Comparison of ENCODE assay signal across 31 cellular contexts in genomic region chr22:46651316-46651715, GRCh38. TPM values are rescaled to one million over a fixed set of nuclear protein-coding genes. Genes with fewer than 3 reads are reported as not detected.
DNase-seq lines count a peak whose midpoint lies in the region; ATAC-seq and TF ChIP-seq lines count a peak whose summit lies in the region.
"Had no signal": no experiment of that assay in that cellular context is flagged by ENCODE, and none has a peak within 500 bp of the region (broad histone marks: within the 10 kb centered on the region; RNA-seq: fewer than 3 reads in every experiment).

No MANE protein-coding gene starts in this region.

- no peaks in the 10 kb centered on the region for H3K9me3 ChIP-seq in DND-41 (ENCODE audit: insufficient read depth, low read length, severe bottlenecking)
- H3K9me3 ChIP-seq in psoas muscle: no peaks in the 10 kb centered on the region
- no peaks in the 10 kb centered on the region for H3K9me3 ChIP-seq in ascending aorta
- H3K9me3 ChIP-seq: adrenal gland, ovary, thyroid gland had no signal

- peaks cover 7% of the 10 kb centered on the region for H3K36me3 Mint-ChIP-seq in activated naive CD8-positive, alpha-beta T cell treated with anti-CD3 and anti-CD28 coated beads, Interleukin-2, amount 50 U/mL, for 24 hours (ENCODE audit: low read depth)
- H3K36me3 Mint-ChIP-seq in activated naive CD8-positive, alpha-beta T cell treated with anti-CD3 and anti-CD28 coated beads for 36 hours: no peaks in the 10 kb centered on the region
- peaks cover 1% of the 10 kb centered on the region for H3K36me3 Mint-ChIP-seq in central memory CD8-positive, alpha-beta T cell (ENCODE audit: insufficient read depth)
- H3K36me3 Mint-ChIP-seq in activated CD8-positive, alpha-beta T cell treated with anti-CD3 and anti-CD28 coated beads for 36 hours (ENCODE audit: low read depth): peaks cover 2% of the 10 kb centered on the region
- H3K36me3 Mint-ChIP-seq: CD4-positive, alpha-beta memory T cell had no signal

- ATAC-seq in activated naive CD8-positive, alpha-beta T cell treated with anti-CD3 and anti-CD28 coated beads, Interleukin-2, amount 50 U/mL, for 24 hours: no peak
- no peak for ATAC-seq in DND-41 (ENCODE audit: insufficient read depth, low read depth)
- no peak for ATAC-seq in central memory CD8-positive, alpha-beta T cell (replicated peaks; ENCODE audit: extremely low read depth, poor library complexity, severe bottlenecking)
- ATAC-seq in psoas muscle: no peak
- no peak for ATAC-seq in activated CD8-positive, alpha-beta T cell treated with anti-CD3 and anti-CD28 coated beads for 36 hours
- ATAC-seq: GM12878, SK-N-SH treated with all-trans-retinoic acid at 6 μM for 48 hours, T-helper 17 cell had no signal

- H3K36me3 ChIP-seq in DND-41 (ENCODE audit: insufficient read depth, low read length) (peaks cover 92% of the 10 kb centered on the region), psoas muscle (ENCODE audit: insufficient read depth in 1 of 2, low read depth in 1 of 2) (no peaks in the 10 kb centered on the region), ascending aorta (no peaks in the 10 kb centered on the region)
- H3K36me3 ChIP-seq: adrenal gland, brain microvascular endothelial cell, ovary, thyroid gland had no signal

- CTCF ChIA-PET in activated CD8-positive, alpha-beta T cell treated with anti-CD3 and anti-CD28 coated beads for 36 hours (lab: Charles Lee): no interaction called here

- H3K27me3 Mint-ChIP-seq in activated naive CD8-positive, alpha-beta T cell treated with anti-CD3 and anti-CD28 coated beads, Interleukin-2, amount 50 U/mL, for 24 hours: no peaks in the 10 kb centered on the region
- no peaks in the 10 kb centered on the region for H3K27me3 Mint-ChIP-seq in activated naive CD8-positive, alpha-beta T cell treated with anti-CD3 and anti-CD28 coated beads for 36 hours
- no peaks in the 10 kb centered on the region for H3K27me3 Mint-ChIP-seq in central memory CD8-positive, alpha-beta T cell
- no peaks in the 10 kb centered on the region for H3K27me3 Mint-ChIP-seq in activated CD8-positive, alpha-beta T cell treated with anti-CD3 and anti-CD28 coated beads for 36 hours
- H3K27me3 Mint-ChIP-seq: activated T-cell treated with anti-CD3 and anti-CD28 coated beads, Interleukin-2, amount 50 U/mL, for 24 hours; CD4-positive, alpha-beta memory T cell; memory B cell; T-helper 17 cell had no signal

- no peak overlapping the region for H2AFZ ChIP-seq in DND-41 (ENCODE audit: low read depth, low read length)

- peak overlapping the region; percentile 81 for H3K27ac Mint-ChIP-seq in activated naive CD8-positive, alpha-beta T cell treated with anti-CD3 and anti-CD28 coated beads, Interleukin-2, amount 50 U/mL, for 24 hours
- no peak overlapping the region for H3K27ac Mint-ChIP-seq in activated naive CD8-positive, alpha-beta T cell treated with anti-CD3 and anti-CD28 coated beads for 36 hours
- peak overlapping the region; percentile 61 for H3K27ac Mint-ChIP-seq in central memory CD8-positive, alpha-beta T cell (ENCODE audit: low read depth)
- no peak overlapping the region for H3K27ac Mint-ChIP-seq in activated CD8-positive, alpha-beta T cell treated with anti-CD3 and anti-CD28 coated beads for 36 hours
- H3K27ac Mint-ChIP-seq: memory B cell had no signal

- intact Hi-C loops in psoas muscle (cut with DNase I): no loop called here
- intact Hi-C loops in activated CD8-positive, alpha-beta T cell treated with anti-CD3 and anti-CD28 coated beads for 36 hours (cut with micrococcal nuclease): no loop called here
- intact Hi-C loops in ascending aorta (cut with DNase I): no loop called here

- DNase-seq in activated naive CD8-positive, alpha-beta T cell treated with anti-CD3 and anti-CD28 coated beads, Interleukin-2, amount 50 U/mL, for 24 hours: no peak
- no peak for DNase-seq in activated naive CD8-positive, alpha-beta T cell treated with anti-CD3 and anti-CD28 coated beads for 36 hours
- DNase-seq in DND-41 (no peak), psoas muscle (no peak), ascending aorta (ENCODE audit: low spot score in 2 of 2) (no peak)
- no peak for DNase-seq in central memory CD8-positive, alpha-beta T cell (ENCODE audit: low spot score in 2 of 2)
- no peak for DNase-seq in activated CD8-positive, alpha-beta T cell treated with anti-CD3 and anti-CD28 coated beads for 36 hours
- no peak for DNase-seq in activated CD8-positive, alpha-beta memory T cell treated with anti-CD3 and anti-CD28 coated beads for 24 hours
- DNase-seq: activated T-cell treated with anti-CD3 and anti-CD28 coated beads, Interleukin-2, amount 50 U/mL, for 24 hours; adrenal gland; AML-193; brain microvascular endothelial cell; CD4-positive, alpha-beta memory T cell; DMS 273 treated with DMSO at 0.1 percent for 48 hours; effector CD4-positive, alpha-beta T cell; EL; hypothalamus; KG1; left colon; NCI-H1105 treated with DMSO at 0.1 percent for 48 hours; NCI-H187 treated with DMSO at 0.1 percent for 48 hours; NCI-H2171; NCI-H510A treated with DMSO at 0.1 percent for 48 hours; ovary; retina; T-helper 17 cell; thyroid gland had no signal

- no peaks in the 10 kb centered on the region for H3K9me3 Mint-ChIP-seq in activated naive CD8-positive, alpha-beta T cell treated with anti-CD3 and anti-CD28 coated beads, Interleukin-2, amount 50 U/mL, for 24 hours
- no peaks in the 10 kb centered on the region for H3K9me3 Mint-ChIP-seq in activated naive CD8-positive, alpha-beta T cell treated with anti-CD3 and anti-CD28 coated beads for 36 hours
- H3K9me3 Mint-ChIP-seq in central memory CD8-positive, alpha-beta T cell: no peaks in the 10 kb centered on the region
- no peaks in the 10 kb centered on the region for H3K9me3 Mint-ChIP-seq in activated CD8-positive, alpha-beta T cell treated with anti-CD3 and anti-CD28 coated beads for 36 hours
- H3K9me3 Mint-ChIP-seq: activated T-cell treated with anti-CD3 and anti-CD28 coated beads, Interleukin-2, amount 50 U/mL, for 24 hours; CD4-positive, alpha-beta memory T cell; nephron had no signal

- peaks cover 98% of the 10 kb centered on the region for H3K79me2 ChIP-seq in DND-41 (ENCODE audit: insufficient read depth, low read length)

- no peak overlapping the region for H3K9ac ChIP-seq in DND-41 (ENCODE audit: low read depth, low read length)

- H3K4me3 ChIP-seq in DND-41 (ENCODE audit: low read depth in 1 of 2, low read length in 2 of 2): no peak overlapping the region
- no peak overlapping the region for H3K4me3 ChIP-seq in psoas muscle
- no peak overlapping the region for H3K4me3 ChIP-seq in ascending aorta
- H3K4me3 ChIP-seq: adrenal gland, GM12878, ovary, thyroid gland had no signal

- 0 out of 2 replicates have a peak overlapping the region, but pooled peaks have one; percentile 45 for H3K27ac ChIP-seq in DND-41 (ENCODE audit: low read length)
- H3K27ac ChIP-seq in psoas muscle: peak overlapping the region; percentile 46
- H3K27ac ChIP-seq in ascending aorta: no peak overlapping the region
- H3K27ac ChIP-seq: brain microvascular endothelial cell, ovary, thyroid gland had no signal

- H3K4me3 Mint-ChIP-seq in activated naive CD8-positive, alpha-beta T cell treated with anti-CD3 and anti-CD28 coated beads, Interleukin-2, amount 50 U/mL, for 24 hours: no peak overlapping the region
- no peak overlapping the region for H3K4me3 Mint-ChIP-seq in activated naive CD8-positive, alpha-beta T cell treated with anti-CD3 and anti-CD28 coated beads for 36 hours
- no peak overlapping the region for H3K4me3 Mint-ChIP-seq in central memory CD8-positive, alpha-beta T cell
- no peak overlapping the region for H3K4me3 Mint-ChIP-seq in activated CD8-positive, alpha-beta T cell treated with anti-CD3 and anti-CD28 coated beads for 36 hours
- H3K4me3 Mint-ChIP-seq: activated T-cell treated with anti-CD3 and anti-CD28 coated beads, Interleukin-2, amount 50 U/mL, for 24 hours; CD4-positive, alpha-beta memory T cell; memory B cell; nephron; T-helper 17 cell had no signal

- H3K27me3 ChIP-seq in DND-41 (ENCODE audit: insufficient read depth, low read length, poor library complexity) (no peaks in the 10 kb centered on the region), psoas muscle (ENCODE audit: insufficient read depth in 3 of 3, low read length in 2 of 3) (no peaks in the 10 kb centered on the region), ascending aorta (no peaks in the 10 kb centered on the region)
- H3K27me3 ChIP-seq: adrenal gland, brain microvascular endothelial cell, ovary, thyroid gland had no signal

- WGBS in psoas muscle, 3 donors: 93 to 94% (median 94%) methylated on average over 16 of the region's 16 CpGs

- TF ChIP-seq CTCF in DND-41 (IDR thresholded peaks at IDR 0.05; ENCODE audit: borderline replicate concordance, extremely low read depth, low read length, poor library complexity, severe bottlenecking): no peak
- no peak for TF ChIP-seq CTCF in psoas muscle (IDR thresholded peaks at IDR 0.05)
- TF ChIP-seq CTCF in activated CD8-positive, alpha-beta T cell treated with anti-CD3 and anti-CD28 coated beads for 36 hours (IDR thresholded peaks at IDR 0.05): no peak
- no peak for TF ChIP-seq CTCF in ascending aorta (IDR thresholded peaks at IDR 0.05)

- peaks cover 38% of the 10 kb centered on the region for H3K4me1 Mint-ChIP-seq in activated naive CD8-positive, alpha-beta T cell treated with anti-CD3 and anti-CD28 coated beads, Interleukin-2, amount 50 U/mL, for 24 hours
- peaks cover 25% of the 10 kb centered on the region for H3K4me1 Mint-ChIP-seq in activated naive CD8-positive, alpha-beta T cell treated with anti-CD3 and anti-CD28 coated beads for 36 hours
- H3K4me1 Mint-ChIP-seq in central memory CD8-positive, alpha-beta T cell: peaks cover 41% of the 10 kb centered on the region
- peaks cover 27% of the 10 kb centered on the region for H3K4me1 Mint-ChIP-seq in activated CD8-positive, alpha-beta T cell treated with anti-CD3 and anti-CD28 coated beads for 36 hours (ENCODE audit: low read depth)

- POLR2A ChIA-PET in activated CD8-positive, alpha-beta T cell treated with anti-CD3 and anti-CD28 coated beads for 36 hours (lab: Charles Lee): no interaction called here

- H4K20me1 ChIP-seq in DND-41 (ENCODE audit: insufficient read depth, low read length): peaks cover 97% of the 10 kb centered on the region

- H3K4me2 ChIP-seq in DND-41 (ENCODE audit: insufficient read depth, low read length): no peak overlapping the region

- H3K4me1 ChIP-seq in DND-41 (ENCODE audit: insufficient read depth, low read length) (no peaks in the 10 kb centered on the region), psoas muscle (peaks cover 49% of the 10 kb centered on the region), ascending aorta (peaks cover 0 to 3% of the 10 kb centered on the region in 2 donors)

RNA-seq across cellular contexts. Expression of gene GRAMD4, which starts 31.1 kb away (rescaled TPM):
- 10 to 100 TPM; 20.7 to 20.9 TPM for total RNA-seq in activated naive CD8-positive, alpha-beta T cell treated with anti-CD3 and anti-CD28 coated beads for 36 hours
- total RNA-seq in psoas muscle (10 to 100 TPM; 17.8 to 39.3 (median 36.9) TPM), ascending aorta (20.2 TPM)
- polyA plus RNA-seq in psoas muscle: 10 to 100 TPM; 11.3 to 16.6 (median 11.3) TPM
- 10 to 100 TPM; 26.9 to 28.1 TPM for total RNA-seq in activated CD8-positive, alpha-beta T cell treated with anti-CD3 and anti-CD28 coated beads for 36 hours

Comparison
In these comparisons a context has a peak if more than half of its experiments do, and no peak if none do; other contexts are left out.
1. H3K27ac Mint-ChIP-seq: peak in activated naive CD8-positive, alpha-beta T cell treated with anti-CD3 and anti-CD28 coated beads, Interleukin-2, amount 50 U/mL, for 24 hours (single experiment) and central memory CD8-positive, alpha-beta T cell (single experiment); none in activated naive CD8-positive, alpha-beta T cell treated with anti-CD3 and anti-CD28 coated beads for 36 hours (single experiment) and activated CD8-positive, alpha-beta T cell treated with anti-CD3 and anti-CD28 coated beads for 36 hours (single experiment).
2. H3K27ac ChIP-seq: peak in DND-41 (single experiment) and psoas muscle (single experiment); none in ascending aorta (0 of 2).